In genomic region chr3:24365168-24365567, GRCh38 we compare ENCODE assay signal across 8 cellular contexts.
DNase-seq lines count a peak whose midpoint lies in the region; ATAC-seq and TF ChIP-seq lines count a peak whose summit lies in the region.
"Had no signal": no experiment of that assay in that cellular context is flagged by ENCODE, and none has a peak within 500 bp of the region (broad histone marks: within the 10 kb centered on the region; RNA-seq: fewer than 3 reads in every experiment).

No MANE protein-coding gene starts in this region.

- peaks cover 48% of the 10 kb centered on the region for H3K4me1 ChIP-seq in body of pancreas
- peaks cover 12 to 21% (median 12%) of the 10 kb centered on the region in 4 donors for H3K4me1 ChIP-seq in upper lobe of left lung

- peak; percentile 29; the same call in 1 of the 2 replicates for TF ChIP-seq CTCF in LNCAP (IDR thresholded peaks at IDR 0.05)
- peak in 5 of 7 experiments; percentile 20 to 60 (median 41) for TF ChIP-seq CTCF in body of pancreas (IDR thresholded peaks at IDR 0.05)
- TF ChIP-seq CTCF in kidney epithelial cell (IDR thresholded peaks at IDR 0.05; ENCODE audit: insufficient read depth, low read length, poor library complexity, severe bottlenecking): peak; percentile 25
- no peak for TF ChIP-seq CTCF in upper lobe of left lung (IDR thresholded peaks at IDR 0.05)

- H3K4me3 Mint-ChIP-seq in activated naive CD4-positive, alpha-beta T cell treated with anti-CD3 and anti-CD28 coated beads, Interleukin-2, amount 10 ng/mL, durations not matched to agents 7 days and 5 days: no peak overlapping the region

- TF ChIP-seq POLR2A in body of pancreas (IDR thresholded peaks at IDR 0.05): peak in 2 of 3 donors; percentile 38 to 52
- TF ChIP-seq POLR2A in upper lobe of left lung (IDR thresholded peaks at IDR 0.05): no peak

- H3K36me3 ChIP-seq in body of pancreas (replicated peaks in 1 of 2; ENCODE audit: insufficient read depth in 1 of 2, low read depth in 2 of 2) (no peaks in the 10 kb centered on the region), kidney epithelial cell (ENCODE audit: control insufficient read depth, insufficient read depth, low read length) (no peaks in the 10 kb centered on the region), upper lobe of left lung (no peaks in the 10 kb centered on the region)

- no peaks in the 10 kb centered on the region for H3K9me3 Mint-ChIP-seq in activated naive CD4-positive, alpha-beta T cell treated with anti-CD3 and anti-CD28 coated beads, Interleukin-2, amount 10 ng/mL, durations not matched to agents 7 days and 5 days

- no peaks in the 10 kb centered on the region for H3K9me3 ChIP-seq in body of pancreas
- no peaks in the 10 kb centered on the region for H3K9me3 ChIP-seq in upper lobe of left lung

- H3K4me1 Mint-ChIP-seq in activated naive CD4-positive, alpha-beta T cell treated with anti-CD3 and anti-CD28 coated beads, Interleukin-2, amount 10 ng/mL, durations not matched to agents 7 days and 5 days: no peaks in the 10 kb centered on the region

- H3K4me3 ChIP-seq in body of pancreas: no peak overlapping the region
- no peak overlapping the region for H3K4me3 ChIP-seq in kidney epithelial cell (ENCODE audit: low read depth, low read length)
- H3K4me3 ChIP-seq in upper lobe of left lung: no peak overlapping the region

- H3K27me3 Mint-ChIP-seq in activated naive CD4-positive, alpha-beta T cell treated with anti-CD3 and anti-CD28 coated beads, Interleukin-2, amount 10 ng/mL, durations not matched to agents 7 days and 5 days: no peaks in the 10 kb centered on the region

- no peaks in the 10 kb centered on the region for H3K36me3 Mint-ChIP-seq in activated naive CD4-positive, alpha-beta T cell treated with anti-CD3 and anti-CD28 coated beads, Interleukin-2, amount 10 ng/mL, durations not matched to agents 7 days and 5 days

- TF ChIP-seq EP300 in upper lobe of left lung (IDR thresholded peaks at IDR 0.05): no peak

- WGBS in body of pancreas, 2 donors: 0 to 1% methylated on average over 2 of the region's 2 CpGs
- 7% methylated on average over 2 of the region's 2 CpGs for WGBS in upper lobe of left lung, 2 donors

- intact Hi-C loops in body of pancreas (cut with DNase I): no loop called here

- no peak overlapping the region for H3K27ac Mint-ChIP-seq in activated naive CD4-positive, alpha-beta T cell treated with anti-CD3 and anti-CD28 coated beads, Interleukin-2, amount 10 ng/mL, durations not matched to agents 7 days and 5 days

- H3K27me3 ChIP-seq in body of pancreas (no peaks in the 10 kb centered on the region), kidney epithelial cell (ENCODE audit: control insufficient read depth, insufficient read depth, low read length) (no peaks in the 10 kb centered on the region), upper lobe of left lung (no peaks in the 10 kb centered on the region)

- CTCF ChIA-PET in activated naive CD4-positive, alpha-beta T cell treated with anti-CD3 and anti-CD28 coated beads, Interleukin-2, amount 10 ng/mL, durations not matched to agents 7 days and 5 days (lab: Charles Lee): no interaction called here

- H3K27ac ChIP-seq in body of pancreas: peak overlapping the region; percentile 51 to 81 (median 70)
- H3K27ac ChIP-seq in upper lobe of left lung: peak overlapping the region in 1 of 4 donors; percentile 46

- ATAC-seq in body of pancreas: peak; percentile 97
- peak; percentile 67 to 70 for ATAC-seq in upper lobe of left lung (ENCODE audit: low FRiP score in 2 of 2)
- no peak for ATAC-seq in GM18502 (IDR thresholded peaks at IDR 0.05; ENCODE audit: poor library complexity, unreplicated experiment)

- DNase-seq in body of pancreas: peak; percentile 72 to 89 (median 83)
- DNase-seq in kidney epithelial cell (ENCODE audit: low read depth): peak; percentile 94
- DNase-seq in upper lobe of left lung: peak in 1 of 2 donors; percentile 75
- DNase-seq in activated naive CD4-positive, alpha-beta T cell treated with anti-CD3 and anti-CD28 coated beads, Interleukin-2, amount 10 ng/mL, durations not matched to agents 7 days and 5 days: no peak
- no peak for DNase-seq in ecto neural progenitor cell (ENCODE audit: low spot score)
- DNase-seq: stimulated activated CD4-positive, alpha-beta T cell treated with anti-CD3 and anti-CD28 coated beads, Interleukin-15, amount 100 ng/mL, for 24 hours had no signal

Comparison
In these comparisons a context has a peak if more than half of its experiments do, and no peak if none do; other contexts are left out.
1. CTCF ChIP-seq: peak in LNCAP (single experiment), body of pancreas (5 of 7) and kidney epithelial cell (single experiment); none in upper lobe of left lung (0 of 6).
2. DNase-seq: peak in body of pancreas (4 of 4) and kidney epithelial cell (single experiment); none in activated naive CD4-positive, alpha-beta T cell treated with anti-CD3 and anti-CD28 coated beads, Interleukin-2, amount 10 ng/mL, durations not matched to agents 7 days and 5 days (single experiment) and ecto neural progenitor cell (single experiment).
3. POLR2A ChIP-seq: peak in body of pancreas (2 of 3); none in upper lobe of left lung (0 of 4).